ENCODE assay signal across 9 cellular contexts in the genomic region with DNA sequence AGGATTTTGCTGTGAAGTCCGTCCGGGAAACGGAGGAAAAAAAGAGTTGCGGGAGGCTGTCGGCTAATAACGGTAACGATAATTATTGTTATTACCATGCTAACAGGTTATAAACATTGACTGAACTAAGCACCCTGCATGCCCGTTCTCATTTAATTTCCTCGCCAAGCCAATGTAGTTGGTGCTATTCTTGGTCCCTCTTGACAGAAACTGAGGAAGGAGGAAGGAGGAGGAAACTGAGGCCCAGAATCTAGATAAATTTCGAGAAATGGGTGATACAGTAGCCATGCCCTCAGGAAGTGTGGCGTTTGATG. TPM values are rescaled to one million over a fixed set of nuclear protein-coding genes. Genes with fewer than 3 reads are reported as not detected.
DNase-seq lines count a peak whose midpoint lies in the region; ATAC-seq, FAIRE-seq and TF ChIP-seq lines count a peak whose summit lies in the region.
"Had no signal": no experiment of that assay in that cellular context is flagged by ENCODE, and none has a peak within 500 bp of the region (broad histone marks: within the 10 kb centered on the region; RNA-seq: fewer than 3 reads in every experiment).

No MANE protein-coding gene starts in this region.

- H3K4me1 Mint-ChIP-seq in activated CD8-positive, alpha-beta memory T cell treated with anti-CD3 and anti-CD28 coated beads, Interleukin-2, amount 10 ng/mL, durations not matched to agents 7 days and 5 days: peaks cover 12% of the 10 kb centered on the region
- H3K4me1 Mint-ChIP-seq: nephron had no signal

- TF ChIP-seq CTCF in VCaP (conservative IDR thresholded peaks at IDR 0.05): no peak
- no peak for TF ChIP-seq CTCF in left lung (IDR thresholded peaks at IDR 0.05)
- no peak for TF ChIP-seq CTCF in upper lobe of right lung (IDR thresholded peaks at IDR 0.05)

- DNase-seq in activated CD8-positive, alpha-beta memory T cell treated with anti-CD3 and anti-CD28 coated beads, Interleukin-2, amount 10 ng/mL, durations not matched to agents 7 days and 5 days: no peak
- DNase-seq in activated CD8-positive, alpha-beta memory T cell treated with anti-CD3 and anti-CD28 coated beads, Interleukin-2, amount 50 U/mL, for 48 hours: no peak
- DNase-seq in left lung (no peak), upper lobe of right lung (no peak), COR-L47 (lab: John Stamatoyannopoulos, UW) (no peak), NCI-H226 (no peak), GM19239 (ENCODE audit: insufficient read length, low spot score) (no peak)

- peaks cover 0 to 25% of the 10 kb centered on the region in 2 donors for H3K4me1 ChIP-seq in left lung
- no peaks in the 10 kb centered on the region for H3K4me1 ChIP-seq in upper lobe of right lung

- peak overlapping the region; percentile 93 for H3K27ac ChIP-seq in VCaP
- H3K27ac ChIP-seq in left lung: peak overlapping the region; percentile 20 to 76
- no peak overlapping the region for H3K27ac ChIP-seq in upper lobe of right lung

- H3K27me3 ChIP-seq in left lung (no peaks in the 10 kb centered on the region), upper lobe of right lung (no peaks in the 10 kb centered on the region)

- H3K9me3 ChIP-seq in left lung (no peaks in the 10 kb centered on the region), upper lobe of right lung (no peaks in the 10 kb centered on the region)

- no peak overlapping the region for H3K27ac Mint-ChIP-seq in activated CD8-positive, alpha-beta memory T cell treated with anti-CD3 and anti-CD28 coated beads, Interleukin-2, amount 10 ng/mL, durations not matched to agents 7 days and 5 days
- H3K27ac Mint-ChIP-seq: nephron had no signal

- no peak overlapping the region for H3K4me3 Mint-ChIP-seq in activated CD8-positive, alpha-beta memory T cell treated with anti-CD3 and anti-CD28 coated beads, Interleukin-2, amount 10 ng/mL, durations not matched to agents 7 days and 5 days
- H3K4me3 Mint-ChIP-seq: nephron had no signal

- ATAC-seq in activated CD8-positive, alpha-beta memory T cell treated with anti-CD3 and anti-CD28 coated beads, Interleukin-2, amount 10 ng/mL, durations not matched to agents 7 days and 5 days: peak; percentile 5
- ATAC-seq in left lung (peak; percentile 5), upper lobe of right lung (no peak)

- H3K9me3 Mint-ChIP-seq in activated CD8-positive, alpha-beta memory T cell treated with anti-CD3 and anti-CD28 coated beads, Interleukin-2, amount 10 ng/mL, durations not matched to agents 7 days and 5 days (ENCODE audit: low read depth): no peaks in the 10 kb centered on the region
- H3K9me3 Mint-ChIP-seq: nephron had no signal

- H3K36me3 ChIP-seq in left lung (no peaks in the 10 kb centered on the region), upper lobe of right lung (no peaks in the 10 kb centered on the region)

- peaks cover 14% of the 10 kb centered on the region for H3K36me3 Mint-ChIP-seq in activated CD8-positive, alpha-beta memory T cell treated with anti-CD3 and anti-CD28 coated beads, Interleukin-2, amount 10 ng/mL, durations not matched to agents 7 days and 5 days

- FAIRE-seq in GM19239 (lab: Jason Lieb, UNC): no peak

- peak overlapping the region; percentile 70 to 83 for H3K4me3 ChIP-seq in left lung
- peak overlapping the region; percentile 65 for H3K4me3 ChIP-seq in upper lobe of right lung

- H3K27me3 Mint-ChIP-seq in activated CD8-positive, alpha-beta memory T cell treated with anti-CD3 and anti-CD28 coated beads, Interleukin-2, amount 10 ng/mL, durations not matched to agents 7 days and 5 days: peaks cover 5% of the 10 kb centered on the region

- CTCF ChIA-PET in activated CD8-positive, alpha-beta memory T cell treated with anti-CD3 and anti-CD28 coated beads, Interleukin-2, amount 10 ng/mL, durations not matched to agents 7 days and 5 days (lab: Charles Lee): interaction anchor here (1.0 to 6.7 kb wide), 10 partner anchors 8 to 180 kb away, joined by 3 to 59 read pairs (median 6); a partner anchor contains a TSS

- intact Hi-C loops in left lung (cut with DNase I): no loop called here
- intact Hi-C loops in upper lobe of right lung (cut with DNase I): no loop called here

RNA-seq across cellular contexts. Expression of a gene that starts 0.4 kb away (rescaled TPM):
- 100 to 1,000 TPM; 148 to 159 TPM for total RNA-seq in activated CD8-positive, alpha-beta memory T cell treated with anti-CD3 and anti-CD28 coated beads, Interleukin-2, amount 10 ng/mL, durations not matched to agents 7 days and 5 days
- total RNA-seq in left lung (10 to 100 TPM in 1 of 2 donors, 1 to 10 TPM in 1; 5.1 to 16.5 TPM), upper lobe of right lung (1.6 TPM)

RNA-seq across cellular contexts. Expression of a gene that starts 16.8 kb away (rescaled TPM):
- 100 to 1,000 TPM in 1 of 2 experiments, 10 to 100 TPM in 1; 69.8 to 121 TPM for total RNA-seq in activated CD8-positive, alpha-beta memory T cell treated with anti-CD3 and anti-CD28 coated beads, Interleukin-2, amount 10 ng/mL, durations not matched to agents 7 days and 5 days
- 100 to 1,000 TPM; 122 to 181 TPM for total RNA-seq in left lung
- 174 TPM for total RNA-seq in upper lobe of right lung

Comparison
In these comparisons a context has a peak if more than half of its experiments do, and no peak if none do; other contexts are left out.
1. RNA of a gene that starts 0.4 kb away (total RNA-seq): 148 to 159 TPM in activated CD8-positive, alpha-beta memory T cell treated with anti-CD3 and anti-CD28 coated beads, Interleukin-2, amount 10 ng/mL, durations not matched to agents 7 days and 5 days; 5.1 to 16.5 TPM in left lung and 1.6 TPM in upper lobe of right lung (single experiment); every median in the first group is over 4 times any median in the second.